ENCODE assay signal across 23 cellular contexts in the genomic region with DNA sequence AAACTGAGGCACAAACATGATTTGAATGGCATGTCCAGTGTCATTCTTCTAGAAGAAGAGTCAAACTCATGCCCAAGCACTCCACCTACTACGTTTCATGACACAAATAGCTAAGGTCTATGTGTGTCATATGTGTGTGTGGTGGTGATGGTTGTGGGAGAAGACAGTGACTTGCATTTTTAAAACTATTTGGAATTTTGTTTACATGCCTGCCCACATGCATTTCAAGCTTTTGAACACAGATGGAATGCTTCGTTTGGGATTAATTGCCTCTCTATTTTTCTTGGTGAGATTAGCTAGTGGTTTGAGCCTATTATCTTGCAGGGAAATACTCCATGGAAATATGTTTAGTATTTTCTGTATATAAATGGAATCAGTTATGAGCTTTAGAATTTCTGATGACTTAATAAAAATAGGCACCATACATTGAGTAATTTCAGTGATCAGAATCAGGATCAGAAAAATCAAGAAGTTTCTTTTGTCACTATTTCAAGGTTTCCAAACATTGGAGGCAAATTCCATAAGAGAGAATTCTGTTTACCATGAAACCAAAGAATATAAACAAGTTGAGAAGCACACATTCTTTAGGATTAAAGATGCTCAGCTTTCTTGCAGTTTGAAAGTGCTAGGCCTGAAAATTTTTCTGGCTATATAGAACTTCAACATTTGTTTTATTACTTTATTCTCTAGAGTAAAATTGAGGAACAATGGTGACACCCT.
DNase-seq lines count a peak whose midpoint lies in the region; ATAC-seq and TF ChIP-seq lines count a peak whose summit lies in the region.
"Had no signal": no experiment of that assay in that cellular context is flagged by ENCODE, and none has a peak within 500 bp of the region (broad histone marks: within the 10 kb centered on the region; RNA-seq: fewer than 3 reads in every experiment).

No MANE protein-coding gene starts in this region.

- no peaks in the 10 kb centered on the region for H3K79me1 ChIP-seq in mesenchymal stem cell (replicated peaks; ENCODE audit: low read length, poor library complexity, severe bottlenecking)

- H3K27ac ChIP-seq in SJSA1 (peak overlapping the region; percentile 74), mesenchymal stem cell (ENCODE audit: low read length, poor library complexity, severe bottlenecking) (no peak overlapping the region), smooth muscle cell (ENCODE audit: low read depth) (peak overlapping the region; percentile 66)
- H3K27ac ChIP-seq: GM23248, HL-60 had no signal

- intact Hi-C loops in posterior cingulate gyrus (cut with DNase I), result no loop called here

- no peak for ATAC-seq in GM18868 (IDR thresholded peaks at IDR 0.05; ENCODE audit: unreplicated experiment)
- ATAC-seq: GM12878, HCT116 had no signal

- no peak overlapping the region for H3K4me3 ChIP-seq in SJSA1
- no peak overlapping the region for H3K4me3 ChIP-seq in mesenchymal stem cell (ENCODE audit: insufficient read depth in 1 of 2, low read depth in 1 of 2, low read length in 2 of 2)
- H3K4me3 ChIP-seq in smooth muscle cell, result no peak overlapping the region
- H3K4me3 ChIP-seq: GM12878, GM23248 had no signal

- H3K23ac ChIP-seq in mesenchymal stem cell (ENCODE audit: low read length in 2 of 2), result no peak overlapping the region

- no peaks in the 10 kb centered on the region for H3K27me3 ChIP-seq in SJSA1 (replicated peaks)
- no peaks in the 10 kb centered on the region for H3K27me3 ChIP-seq in mesenchymal stem cell (ENCODE audit: control insufficient read depth in 1 of 2, insufficient read depth in 1 of 2, low read length in 2 of 2)
- no peaks in the 10 kb centered on the region for H3K27me3 ChIP-seq in smooth muscle cell (ENCODE audit: low read depth)
- H3K27me3 ChIP-seq: BE2C had no signal

- no peaks in the 10 kb centered on the region for H3K9me3 ChIP-seq in SJSA1 (replicated peaks)
- no peaks in the 10 kb centered on the region for H3K9me3 ChIP-seq in mesenchymal stem cell (ENCODE audit: control insufficient read depth, low read length)
- no peaks in the 10 kb centered on the region for H3K9me3 ChIP-seq in smooth muscle cell (replicated peaks; ENCODE audit: low read depth)
- H3K9me3 ChIP-seq: BE2C had no signal

- peak overlapping the region in 1 of 2 experiments; percentile 54 for H3K18ac ChIP-seq in mesenchymal stem cell (ENCODE audit: low read depth in 1 of 2, low read length in 2 of 2)

- 0% methylated on average over 1 of the region's 2 CpGs for WGBS in mesenchymal stem cell
- WGBS in smooth muscle cell (ENCODE audit: low lambda C conversion rate), result 20% methylated on average over 2 of the region's 2 CpGs

- H3K79me2 ChIP-seq in smooth muscle cell (ENCODE audit: low read depth), result no peaks in the 10 kb centered on the region

- H3F3A ChIP-seq in smooth muscle cell (ENCODE audit: low read depth), result no peaks in the 10 kb centered on the region

- H3K36me3 ChIP-seq in SJSA1 (no peaks in the 10 kb centered on the region), mesenchymal stem cell (ENCODE audit: control insufficient read depth in 1 of 2, insufficient read depth in 2 of 2, low read depth in 1 of 2, low read length in 2 of 2) (no peaks in the 10 kb centered on the region), smooth muscle cell (ENCODE audit: low read depth) (no peaks in the 10 kb centered on the region)
- H3K36me3 ChIP-seq: BE2C had no signal

- H3K4me1 ChIP-seq in SJSA1 (replicated peaks), result peaks cover 11% of the 10 kb centered on the region
- no peaks in the 10 kb centered on the region for H3K4me1 ChIP-seq in mesenchymal stem cell (ENCODE audit: control insufficient read depth, insufficient read depth, low read depth, low read length)
- peaks cover 11% of the 10 kb centered on the region for H3K4me1 ChIP-seq in smooth muscle cell (ENCODE audit: low read depth)
- H3K4me1 ChIP-seq: BE2C had no signal

- H3K4me2 ChIP-seq in mesenchymal stem cell (ENCODE audit: low read length, poor library complexity, severe bottlenecking) (no peak overlapping the region), smooth muscle cell (peak overlapping the region; percentile 34)

- H4K8ac ChIP-seq in mesenchymal stem cell (ENCODE audit: low read length), result no peak overlapping the region

- no peak overlapping the region for H2AK5ac ChIP-seq in mesenchymal stem cell (ENCODE audit: low read length, severe bottlenecking)

- no peak for TF ChIP-seq CTCF in smooth muscle cell (IDR thresholded peaks at IDR 0.05; ENCODE audit: borderline replicate concordance, insufficient read depth, poor library complexity, severe bottlenecking)

- DNase-seq in H4 (ENCODE audit: low spot score) (peak; percentile 80), SJSA1 (ENCODE audit: low read depth in 1 of 2, low spot score in 2 of 2) (peak in 1 of 2 experiments; percentile 67), mesenchymal stem cell (peak; percentile 70), smooth muscle cell (lab: John Stamatoyannopoulos, UW; ENCODE audit: unreplicated experiment) (no peak), HuH-7 (ENCODE audit: low spot score) (no peak), posterior cingulate gyrus (no peak)
- DNase-seq: ACHN; BE2C; C1 segment of cervical spinal cord; CD4-positive, CD25-positive, alpha-beta regulatory T cell; CD8-positive, alpha-beta memory T cell; COR-L47; DMS 273 treated with DMSO at 0.1 percent for 48 hours; DMS53; DND-41; EL; GM23248; H7; HFFc6 had no signal

- H2BK15ac ChIP-seq in mesenchymal stem cell (ENCODE audit: low read depth, poor library complexity, severe bottlenecking), result no peak overlapping the region

- no peak overlapping the region for H4K91ac ChIP-seq in mesenchymal stem cell (ENCODE audit: low read length)

- no peak overlapping the region for H3K4ac ChIP-seq in mesenchymal stem cell (ENCODE audit: low read depth in 1 of 2, low read length in 2 of 2)

- no peak overlapping the region for H2BK120ac ChIP-seq in mesenchymal stem cell (ENCODE audit: low read depth, low read length)

- no peak overlapping the region for H2AFZ ChIP-seq in mesenchymal stem cell (ENCODE audit: low read depth, low read length)
- no peak overlapping the region for H2AFZ ChIP-seq in smooth muscle cell (ENCODE audit: low read depth)
- H2AFZ ChIP-seq: GM23248 had no signal

- H3K9ac ChIP-seq in mesenchymal stem cell (ENCODE audit: low read length) (no peak overlapping the region), smooth muscle cell (ENCODE audit: low read depth) (peak overlapping the region; percentile 12)
- H3K9ac ChIP-seq: GM23248 had no signal

- no peaks in the 10 kb centered on the region for H4K20me1 ChIP-seq in smooth muscle cell (ENCODE audit: low read depth)

- H3K14ac ChIP-seq in mesenchymal stem cell (ENCODE audit: low read length in 2 of 2), result no peak overlapping the region

- H2BK12ac ChIP-seq in mesenchymal stem cell (ENCODE audit: low read length in 2 of 2), result no peak overlapping the region

- no peak overlapping the region for H2BK5ac ChIP-seq in mesenchymal stem cell (ENCODE audit: low read depth, low read length, poor library complexity, severe bottlenecking)

Comparison
In these comparisons a context has a peak if more than half of its experiments do, and no peak if none do; other contexts are left out.
1. DNase-seq: peak in H4 (single experiment) and mesenchymal stem cell (single experiment); none in smooth muscle cell (single experiment), HuH-7 (single experiment) and posterior cingulate gyrus (0 of 10).